8 cellular contexts compared by ENCODE assay signal in genomic region chr19:10870955-10871603, GRCh38. TPM values are rescaled to one million over a fixed set of nuclear protein-coding genes. Genes with fewer than 3 reads are reported as not detected.
DNase-seq lines count a peak whose midpoint lies in the region; ATAC-seq and TF ChIP-seq lines count a peak whose summit lies in the region.

Gene CARM1 (plus strand): TSS chr19:10871553. CDS start chr19:10871703, 150 bp downstream.

- DNase-seq in EL: peak; percentile 98
- peak; percentile 90 for DNase-seq in H4 (ENCODE audit: low spot score)
- peak; percentile 78 for DNase-seq in LNCaP clone FGC (ENCODE audit: low read depth)
- peak; percentile 97 for DNase-seq in RPMI8226
- DNase-seq in activated T-helper 1 cell treated with anti-CD3 and anti-CD28 coated beads, Interleukin-2, amount 50 U/mL, for 16 hours (ENCODE audit: low read depth in 1 of 2, low spot score in 1 of 2): peak; percentile 97 to 99
- DNase-seq in fibroblast of gingiva (ENCODE audit: low read depth): peak; percentile 99
- peak; percentile 95 to 100 (median 99) for DNase-seq in naive thymus-derived CD8-positive, alpha-beta T cell
- peak; percentile 97 for DNase-seq in stimulated activated naive B cell treated with anti-CD40 and anti-IgM and Interleukin-4, amounts not matched to agents 10 μg/mL and 1 μg/mL and 100 μg/mL, for 72 hours

- H3K36me3 Mint-ChIP-seq in naive thymus-derived CD8-positive, alpha-beta T cell: peaks cover 0 to 2% (median 0%) of the 10 kb centered on the region in 3 donors
- H3K36me3 Mint-ChIP-seq in stimulated activated naive B cell treated with anti-CD40 and anti-IgM and Interleukin-4, amounts not matched to agents 10 μg/mL and 1 μg/mL and 100 μg/mL, for 72 hours: peaks cover 5 to 13% of the 10 kb centered on the region in 2 donors

- peak within 1 kb of the TSS; percentile 74 to 93 (median 82) for H3K4me3 Mint-ChIP-seq in naive thymus-derived CD8-positive, alpha-beta T cell
- peak within 1 kb of the TSS; percentile 88 to 90 for H3K4me3 Mint-ChIP-seq in stimulated activated naive B cell treated with anti-CD40 and anti-IgM and Interleukin-4, amounts not matched to agents 10 μg/mL and 1 μg/mL and 100 μg/mL, for 72 hours

- no peaks in the 10 kb centered on the region for H3K9me3 Mint-ChIP-seq in naive thymus-derived CD8-positive, alpha-beta T cell
- H3K9me3 Mint-ChIP-seq in stimulated activated naive B cell treated with anti-CD40 and anti-IgM and Interleukin-4, amounts not matched to agents 10 μg/mL and 1 μg/mL and 100 μg/mL, for 72 hours: no peaks in the 10 kb centered on the region

- peak; percentile 99 for TF ChIP-seq CTCF in LNCaP clone FGC (IDR thresholded peaks at IDR 0.05; ENCODE audit: control insufficient read depth, extremely low read depth, insufficient read depth)

- POLR2A ChIA-PET in naive thymus-derived CD8-positive, alpha-beta T cell (lab: Charles Lee): interaction anchor here (0.6 to 2.1 kb wide), 5 partner anchors 9 to 460 kb away, joined by 3 to 8 read pairs (median 4); partner anchors contain the start of genes DNM2 and TMED1

- H3K4me3 ChIP-seq in LNCaP clone FGC (ENCODE audit: low read depth, low read length): peak within 1 kb of the TSS; percentile 78

- H3K4me1 Mint-ChIP-seq in naive thymus-derived CD8-positive, alpha-beta T cell: peaks cover 5 to 29% (median 20%) of the 10 kb centered on the region in 4 donors
- peaks cover 30 to 67% of the 10 kb centered on the region in 2 donors for H3K4me1 Mint-ChIP-seq in stimulated activated naive B cell treated with anti-CD40 and anti-IgM and Interleukin-4, amounts not matched to agents 10 μg/mL and 1 μg/mL and 100 μg/mL, for 72 hours

- H3K27me3 Mint-ChIP-seq in naive thymus-derived CD8-positive, alpha-beta T cell: no peaks in the 10 kb centered on the region
- no peaks in the 10 kb centered on the region for H3K27me3 Mint-ChIP-seq in stimulated activated naive B cell treated with anti-CD40 and anti-IgM and Interleukin-4, amounts not matched to agents 10 μg/mL and 1 μg/mL and 100 μg/mL, for 72 hours

- peak; percentile 84 to 86 for ATAC-seq in naive thymus-derived CD8-positive, alpha-beta T cell
- ATAC-seq in stimulated activated naive B cell treated with anti-CD40 and anti-IgM and Interleukin-4, amounts not matched to agents 10 μg/mL and 1 μg/mL and 100 μg/mL, for 72 hours (replicated peaks): peak; percentile 81 to 87

- peak within 1 kb of the TSS; percentile 29 to 93 (median 84) for H3K27ac Mint-ChIP-seq in naive thymus-derived CD8-positive, alpha-beta T cell
- H3K27ac Mint-ChIP-seq in stimulated activated naive B cell treated with anti-CD40 and anti-IgM and Interleukin-4, amounts not matched to agents 10 μg/mL and 1 μg/mL and 100 μg/mL, for 72 hours: peak within 1 kb of the TSS; percentile 89

RNA-seq across cellular contexts. Expression of gene CARM1, which starts in this region (rescaled TPM):
- total RNA-seq in H4 (2014; rRNA removed; shearing (Covaris generic)): 21.0 and 21.2 TPM in 2 replicates
- 10 to 100 TPM; 25.8 to 26.5 TPM for total RNA-seq in naive thymus-derived CD8-positive, alpha-beta T cell
- under 1 TPM; 0.30 to 0.59 (median 0.40) TPM for polyA plus RNA-seq in naive thymus-derived CD8-positive, alpha-beta T cell

Comparison
In these comparisons a context has a peak if more than half of its experiments do, and no peak if none do; other contexts are left out.
1. Peak in every context shown above with its lines: DNase-seq, ATAC-seq and H3K4me3 ChIP-seq.